In genomic region chr5:163509288-163510040, GRCh38 we compare ENCODE assay signal across 1 cellular context.
TF ChIP-seq lines count a peak whose summit lies in the region.

No MANE protein-coding gene starts in this region.

TF ChIP-seq in HepG2, 621 proteins besides CTCF, POLR2A, EP300 and RAD21 (continues in another document):
- TF ChIP-seq NCOR1 (IDR thresholded peaks at IDR 0.05; ENCODE audit: borderline replicate concordance, low read length), result peak; percentile 20; the same call in 1 of the 2 replicates
- peak; percentile 17; the same call in 1 of the 2 replicates for TF ChIP-seq KMT2B (CRISPR knock-in tag; IDR thresholded peaks at IDR 0.05)
- no peak for TF ChIP-seq FOXK1 (CRISPR knock-in tag; IDR thresholded peaks at IDR 0.05; ENCODE audit: borderline replicate concordance, low read depth)
- peak; percentile 52 for TF ChIP-seq BCL6 (CRISPR knock-in tag; IDR thresholded peaks at IDR 0.05)
- TF ChIP-seq KLF6 (CRISPR knock-in tag; IDR thresholded peaks at IDR 0.05), result no peak
- no peak for TF ChIP-seq SKIL (CRISPR knock-in tag; IDR thresholded peaks at IDR 0.05; ENCODE audit: borderline replicate concordance)
- no peak for TF ChIP-seq MTA1 (CRISPR knock-in tag; IDR thresholded peaks at IDR 0.05; ENCODE audit: borderline replicate concordance)
- TF ChIP-seq TFAP4 (IDR thresholded peaks at IDR 0.05; ENCODE audit: borderline replicate concordance, low read depth), result peak; percentile 31; the same call in 1 of the 2 replicates
- no peak for TF ChIP-seq ZNF44 (CRISPR knock-in tag; IDR thresholded peaks at IDR 0.05)
- TF ChIP-seq ZNF782 (CRISPR knock-in tag; IDR thresholded peaks at IDR 0.05; ENCODE audit: borderline replicate concordance), result no peak
- no peak for TF ChIP-seq MTERF4 (CRISPR knock-in tag; IDR thresholded peaks at IDR 0.05)
- TF ChIP-seq SAP130 (CRISPR knock-in tag; IDR thresholded peaks at IDR 0.05; ENCODE audit: low read depth), result peak; percentile 44
- no peak for TF ChIP-seq ELF4 (CRISPR knock-in tag; IDR thresholded peaks at IDR 0.05; ENCODE audit: borderline replicate concordance)
- 0 out of 2 replicates have a peak, but pooled peaks have one; percentile 26 for TF ChIP-seq ZNF264 (CRISPR knock-in tag; IDR thresholded peaks at IDR 0.05)
- TF ChIP-seq BHLHE40 (IDR thresholded peaks at IDR 0.05; ENCODE audit: low read length), result no peak
- no peak for TF ChIP-seq NR2C2 (CRISPR knock-in tag; IDR thresholded peaks at IDR 0.05; ENCODE audit: borderline replicate concordance)
- peak; percentile 19; the same call in 1 of the 2 replicates for TF ChIP-seq CEBPG (CRISPR knock-in tag; IDR thresholded peaks at IDR 0.05)
- TF ChIP-seq HOMEZ (CRISPR knock-in tag; IDR thresholded peaks at IDR 0.05; ENCODE audit: low read depth), result peak; percentile 42; the same call in 1 of the 2 replicates
- TF ChIP-seq GZF1 (CRISPR knock-in tag; IDR thresholded peaks at IDR 0.05), result peak; percentile 94
- TF ChIP-seq KDM4B (CRISPR knock-in tag; IDR thresholded peaks at IDR 0.05), result no peak
- TF ChIP-seq ARID3A (IDR thresholded peaks at IDR 0.05; ENCODE audit: low read depth, low read length), result peak; percentile 12; the same call in 1 of the 2 replicates
- TF ChIP-seq CENPX (CRISPR knock-in tag; IDR thresholded peaks at IDR 0.05), result no peak
- TF ChIP-seq TEAD3 (CRISPR knock-in tag; optimal IDR thresholded peaks at IDR 0.05; ENCODE audit: borderline replicate concordance), result peak; percentile 41
- TF ChIP-seq HNF4A (CRISPR knock-in tag; IDR thresholded peaks at IDR 0.05), result 0 out of 2 replicates have a peak, but pooled peaks have one; percentile 28
- TF ChIP-seq ZNF383 (CRISPR knock-in tag; IDR thresholded peaks at IDR 0.05; ENCODE audit: borderline replicate concordance), result no peak
- no peak for TF ChIP-seq HNF1A (IDR thresholded peaks at IDR 0.05; ENCODE audit: low read depth)
- no peak for TF ChIP-seq HNF1A (CRISPR knock-in tag; IDR thresholded peaks at IDR 0.05; ENCODE audit: borderline replicate concordance)
- peak; percentile 38; the same call in 1 of the 2 replicates for TF ChIP-seq CEBPB (IDR thresholded peaks at IDR 0.05; ENCODE audit: borderline replicate concordance, low read depth, low read length)
- peak; percentile 71 for TF ChIP-seq ASH2L (IDR thresholded peaks at IDR 0.05; ENCODE audit: insufficient read length, low read depth, low read length)
- no peak for TF ChIP-seq ZFP82 (CRISPR knock-in tag; IDR thresholded peaks at IDR 0.05; ENCODE audit: borderline replicate concordance)
- TF ChIP-seq SOX6 (IDR thresholded peaks at IDR 0.05), result no peak
- TF ChIP-seq SOX6 (CRISPR knock-in tag; IDR thresholded peaks at IDR 0.05), result peak; percentile 35; the same call in 1 of the 2 replicates
- TF ChIP-seq FOXO4 (CRISPR knock-in tag; conservative IDR thresholded peaks at IDR 0.05), result no peak
- TF ChIP-seq ONECUT2 (CRISPR knock-in tag; IDR thresholded peaks at IDR 0.05), result no peak
- TF ChIP-seq CREB1 (IDR thresholded peaks at IDR 0.05), result no peak
- TF ChIP-seq CREB1 (CRISPR knock-in tag; IDR thresholded peaks at IDR 0.05), result peak; percentile 30; the same call in 1 of the 2 replicates
- TF ChIP-seq SOX13 (IDR thresholded peaks at IDR 0.05), result no peak
- TF ChIP-seq SOX13 (CRISPR knock-in tag; conservative IDR thresholded peaks at IDR 0.05 in 1 of 2, IDR thresholded peaks at IDR 0.05 in 1 of 2), result peak in 1 of 2 experiments; percentile 13; a peak in 1 of 4 replicates
- no peak for TF ChIP-seq ZNF407 (CRISPR knock-in tag; IDR thresholded peaks at IDR 0.05; ENCODE audit: not compliant biosample characterization)
- TF ChIP-seq ZNF7 (CRISPR knock-in tag; IDR thresholded peaks at IDR 0.05), result no peak
- peak; percentile 43 for TF ChIP-seq RARA (CRISPR knock-in tag; IDR thresholded peaks at IDR 0.05)
- 0 out of 2 replicates have a peak, but pooled peaks have one; percentile 26 for TF ChIP-seq ZNF816 (CRISPR knock-in tag; IDR thresholded peaks at IDR 0.05; ENCODE audit: borderline replicate concordance)
